ENCODE assay signal across 38 cellular contexts in genomic region chr15:41884458-41884857, GRCh38.
"Had no signal": no experiment of that assay in that cellular context is flagged by ENCODE, and none has a peak within 500 bp of the region (broad histone marks: within the 10 kb centered on the region; RNA-seq: fewer than 3 reads in every experiment).

No MANE protein-coding gene starts in this region.

- ATAC-seq: activated CD8-positive, alpha-beta memory T cell treated with anti-CD3 and anti-CD28 coated beads, Interleukin-2, amount 10 ng/mL, durations not matched to agents 7 days and 5 days; activated T-cell treated with anti-CD3 and anti-CD28 coated beads, Interleukin-2, amount 50 U/mL, for 72 hours; activated T-helper 17 cell treated with anti-CD3 and anti-CD28 coated beads, Interleukin-2, amount 50 U/mL, for 72 hours; PC-3; SK-N-SH treated with all-trans-retinoic acid at 6 μM for 48 hours; T-cell had no signal

- H3K9me3 ChIP-seq: adrenal gland, MG63, Peyer's patch had no signal

- H3K36me3 Mint-ChIP-seq: brain, T-cell had no signal

- H3K27ac Mint-ChIP-seq: activated CD4-positive, alpha-beta memory T cell treated with anti-CD3 and anti-CD28 coated beads, Interleukin-2, amount 10 ng/mL, durations not matched to agents 7 days and 5 days; activated CD8-positive, alpha-beta memory T cell treated with anti-CD3 and anti-CD28 coated beads, Interleukin-2, amount 10 ng/mL, durations not matched to agents 7 days and 5 days; activated T-cell treated with anti-CD3 and anti-CD28 coated beads, Interleukin-2, amount 50 U/mL, for 72 hours; brain; T-cell had no signal

- H3K9me3 Mint-ChIP-seq: activated CD4-positive, alpha-beta memory T cell treated with anti-CD3 and anti-CD28 coated beads, Interleukin-2, amount 10 ng/mL, durations not matched to agents 7 days and 5 days; activated T-cell treated with anti-CD3 and anti-CD28 coated beads, Interleukin-2, amount 50 U/mL, for 72 hours; activated T-helper 17 cell treated with anti-CD3 and anti-CD28 coated beads, Interleukin-2, amount 50 U/mL, for 72 hours; T-cell had no signal

- DNase-seq: activated CD4-positive, alpha-beta memory T cell treated with anti-CD3 and anti-CD28 coated beads, Interleukin-2, amount 10 ng/mL, durations not matched to agents 7 days and 5 days; activated CD4-positive, alpha-beta T cell treated with anti-CD3 and anti-CD28 coated beads for 1 hour; activated CD4-positive, alpha-beta T cell treated with anti-CD3 and anti-CD28 coated beads for 48 hours; activated CD4-positive, CD25-positive, alpha-beta regulatory T cell; activated CD8-positive, alpha-beta memory T cell treated with anti-CD3 and anti-CD28 coated beads for 24 hours; activated CD8-positive, alpha-beta memory T cell treated with anti-CD3 and anti-CD28 coated beads, Interleukin-2, amount 10 ng/mL, durations not matched to agents 7 days and 5 days; activated CD8-positive, alpha-beta memory T cell treated with anti-CD3 and anti-CD28 coated beads, Interleukin-2, amount 50 U/mL, for 48 hours; activated effector memory CD4-positive, alpha-beta T cell treated with anti-CD3 and anti-CD28 coated beads, Interleukin-2, amount 50 U/mL, for 16 hours; activated naive CD4-positive, alpha-beta T cell; activated naive CD4-positive, alpha-beta T cell treated with anti-CD3 and anti-CD28 coated beads, Interleukin-2, amount 50 U/mL, for 16 hours; activated T-cell treated with anti-CD3 and anti-CD28 coated beads, Interleukin-2, amount 50 U/mL, for 72 hours; adrenal gland; caudate nucleus; cerebellar nuclear complex; Kasumi-1; MG63; NCI-H1048; NCI-H1105 treated with DMSO at 0.1 percent for 48 hours; NCI-H1436; NCI-H187; NCI-H2029 treated with DMSO at 0.1 percent for 48 hours; NCI-H2107; NCI-H2171; NCI-H510A; NCI-H526; NCI-H748 treated with DMSO at 0.1 percent for 48 hours; NK-92 treated with Interleukin-12 subunit alpha and Interleukin-12 subunit beta, amount 100 ng/mL, for 24 hours; PC-3; Peyer's patch; RPMI8226; SIG-M5; T-cell; T-helper 2 cell; T-helper 9 cell; WERI-Rb-1 had no signal

- H3K4me3 Mint-ChIP-seq: activated CD4-positive, alpha-beta memory T cell treated with anti-CD3 and anti-CD28 coated beads, Interleukin-2, amount 10 ng/mL, durations not matched to agents 7 days and 5 days; activated CD8-positive, alpha-beta memory T cell treated with anti-CD3 and anti-CD28 coated beads, Interleukin-2, amount 10 ng/mL, durations not matched to agents 7 days and 5 days; activated T-cell treated with anti-CD3 and anti-CD28 coated beads, Interleukin-2, amount 50 U/mL, for 72 hours; activated T-helper 17 cell treated with anti-CD3 and anti-CD28 coated beads, Interleukin-2, amount 50 U/mL, for 72 hours had no signal

- H3K27ac ChIP-seq: adrenal gland, Peyer's patch, WERI-Rb-1 had no signal

- H3K4me1 Mint-ChIP-seq: brain had no signal

- H3K4me3 ChIP-seq: adrenal gland, MG63, Peyer's patch had no signal

- H3K36me3 ChIP-seq: adrenal gland, Peyer's patch, WERI-Rb-1 had no signal

- H3K27me3 ChIP-seq: adrenal gland, MG63 had no signal
